ENCODE assay signal across 12 cellular contexts in genomic region chr11:45852712-45853101, GRCh38. TPM values are rescaled to one million over a fixed set of nuclear protein-coding genes. Genes with fewer than 3 reads are reported as not detected.
DNase-seq lines count a peak whose midpoint lies in the region; ATAC-seq, FAIRE-seq and TF ChIP-seq lines count a peak whose summit lies in the region.
"Had no signal": no experiment of that assay in that cellular context is flagged by ENCODE, and none has a peak within 500 bp of the region (broad histone marks: within the 10 kb centered on the region; RNA-seq: fewer than 3 reads in every experiment).

No MANE protein-coding gene starts in this region.

- no peaks in the 10 kb centered on the region for H3K9me3 Mint-ChIP-seq in effector memory CD8-positive, alpha-beta T cell
- H3K9me3 Mint-ChIP-seq: activated naive CD4-positive, alpha-beta T cell treated with anti-CD3 and anti-CD28 coated beads, Interleukin-2, amount 50 U/mL, for 72 hours had no signal

- no TSS peak for BruUV-seq in GM12878 (replicated peaks; lab: Mats Ljungman, UMichigan)

- no peak overlapping the region for H3K27ac Mint-ChIP-seq in effector memory CD8-positive, alpha-beta T cell

- peak overlapping the region; percentile 66 for H3K4me2 ChIP-seq in GM12878 (ENCODE audit: control insufficient read depth, insufficient read depth)

- H3K9ac ChIP-seq in GM12878 (ENCODE audit: control insufficient read depth, insufficient read depth, low read length) (peak overlapping the region; percentile 43), muscle layer of colon (ENCODE audit: low read length) (no peak overlapping the region)

- CTCF ChIA-PET in GM12878 (lab: Yijun Ruan, JAX) = interaction anchor here (1.0 to 3.8 kb wide), 5 partner anchors 11 to 154 kb away, joined by 3 to 25 read pairs (median 13); no protein-coding TSS in a partner anchor

- no peak overlapping the region for H2AFZ ChIP-seq in GM12878 (ENCODE audit: control insufficient read depth, low read depth, low read length)

- H3K9me3 ChIP-seq in GM12878 (replicated peaks; ENCODE audit: control insufficient read depth, insufficient read depth, low read length) = no peaks in the 10 kb centered on the region
- no peaks in the 10 kb centered on the region for H3K9me3 ChIP-seq in muscle layer of colon (ENCODE audit: low read length)
- no peaks in the 10 kb centered on the region for H3K9me3 ChIP-seq in Peyer's patch

- ATAC-seq in GM18511 (IDR thresholded peaks at IDR 0.05; ENCODE audit: unreplicated experiment) (peak; percentile 62), HG02759 (IDR thresholded peaks at IDR 0.05; ENCODE audit: unreplicated experiment) (peak; percentile 47), GM12878 (peak; percentile 71)
- no peak for ATAC-seq in effector memory CD8-positive, alpha-beta T cell (replicated peaks)

- POLR2A ChIA-PET in GM12878 (lab: Charles Lee) = no interaction called here

- RAD21 ChIA-PET in GM12878 (lab: Charles Lee; ENCODE audit: unreplicated experiment) = interaction anchor here (1.5 kb wide), 1 partner anchor 82 kb away, joined by 8 read pairs; no protein-coding TSS in a partner anchor

- in situ Hi-C loops in GM12878 (cut with MboI) = no loop called here

- TF ChIP-seq POLR2A in GM12878 (IDR thresholded peaks at IDR 0.05; ENCODE audit: low read depth, low read length) (no peak), Peyer's patch (IDR thresholded peaks at IDR 0.05) (no peak)

- peak; percentile 62 for FAIRE-seq in GM12878 (lab: Jason Lieb, UNC)

- H3K27me3 Mint-ChIP-seq in effector memory CD8-positive, alpha-beta T cell = no peaks in the 10 kb centered on the region

- H3K4me3 ChIP-seq in GM12878 = peak overlapping the region; percentile 61; the same call in 1 of the 2 replicates
- no peak overlapping the region for H3K4me3 ChIP-seq in muscle layer of colon (ENCODE audit: low read depth in 1 of 2, low read length in 2 of 2)
- no peak overlapping the region for H3K4me3 ChIP-seq in Peyer's patch

- H3K27me3 ChIP-seq in GM12878 (replicated peaks in 1 of 2; ENCODE audit: control insufficient read depth in 2 of 2, insufficient read depth in 2 of 2, low read length in 1 of 2) (no peaks in the 10 kb centered on the region), muscle layer of colon (ENCODE audit: control insufficient read depth in 1 of 2, insufficient read depth in 2 of 2, low read length in 2 of 2) (no peaks in the 10 kb centered on the region), Peyer's patch (no peaks in the 10 kb centered on the region)

- H3K36me3 Mint-ChIP-seq in effector memory CD8-positive, alpha-beta T cell (ENCODE audit: insufficient read depth) = peaks cover 35% of the 10 kb centered on the region
- H3K36me3 Mint-ChIP-seq: activated naive CD4-positive, alpha-beta T cell treated with anti-CD3 and anti-CD28 coated beads, Interleukin-2, amount 50 U/mL, for 72 hours had no signal

- SMC1A ChIA-PET in GM12878 (lab: Charles Lee; ENCODE audit: uncharacterized antibody, unreplicated experiment) = interaction anchor here (0.9 kb wide), 1 partner anchor 81 kb away, joined by 4 read pairs; no protein-coding TSS in a partner anchor

- intact Hi-C loops in GM12878 (cut with micrococcal nuclease; ENCODE audit: unreplicated experiment) = no loop called here

- TF ChIP-seq EP300 in GM12878 (IDR thresholded peaks at IDR 0.05; ENCODE audit: borderline replicate concordance in 1 of 2, control insufficient read depth in 1 of 2, low read depth in 2 of 2, low read length in 2 of 2) = no peak

- no peak overlapping the region for H3K4me3 Mint-ChIP-seq in effector memory CD8-positive, alpha-beta T cell

- peak; percentile 46 for TF ChIP-seq RAD21 in GM12878 (IDR thresholded peaks at IDR 0.05; ENCODE audit: insufficient read depth, low read depth, low read length)

- peaks cover 12% of the 10 kb centered on the region for H3K79me2 ChIP-seq in GM12878 (ENCODE audit: control insufficient read depth, insufficient read depth, low read length)

- DNase-seq in GM12878 (ENCODE audit: low read depth, low spot score) = no peak
- no peak for DNase-seq in mucosa of gallbladder (ENCODE audit: low spot score)
- DNase-seq in nucleus accumbens (lab: John Stamatoyannopoulos, UW) = no peak
- no peak for DNase-seq in effector memory CD8-positive, alpha-beta T cell
- no peak for DNase-seq in Peyer's patch
- DNase-seq: NCI-H1694 treated with DMSO at 0.1 percent for 48 hours, T-helper 2 cell had no signal

- H3K4me1 ChIP-seq in GM12878 (ENCODE audit: control insufficient read depth, insufficient read depth, low read length) (peaks cover 16% of the 10 kb centered on the region), muscle layer of colon (ENCODE audit: insufficient read depth, low read length) (peaks cover 87% of the 10 kb centered on the region), Peyer's patch (peaks cover 0 to 73% (median 12%) of the 10 kb centered on the region in 4 donors)

- H3K4me1 Mint-ChIP-seq in effector memory CD8-positive, alpha-beta T cell (ENCODE audit: low read depth in 2 of 2) = peaks cover 27 to 36% of the 10 kb centered on the region in 2 donors

- H3K36me3 ChIP-seq in GM12878 (ENCODE audit: control insufficient read depth in 2 of 2, insufficient read depth in 2 of 2, low read length in 1 of 2) (no peaks in the 10 kb centered on the region; a peak in 3 of 4 replicates), muscle layer of colon (ENCODE audit: insufficient read depth, low read length) (peaks cover 12% of the 10 kb centered on the region), Peyer's patch (peaks cover 0 to 14% (median 0%) of the 10 kb centered on the region in 3 donors)

- peak; percentile 32 to 67 (median 39); a peak in 4 of 6 replicates for TF ChIP-seq CTCF in GM12878 (IDR thresholded peaks at IDR 0.05 in 2 of 3, conservative IDR thresholded peaks at IDR 0.05 in 1 of 3; ENCODE audit: control insufficient read depth in 2 of 3, extremely low read depth in 1 of 3, insufficient read depth in 1 of 3, low read depth in 3 of 3, low read length in 3 of 3)
- TF ChIP-seq CTCF in Peyer's patch (IDR thresholded peaks at IDR 0.05) = peak in 1 of 6 experiments; percentile 15

- H3K27ac ChIP-seq in GM12878 (ENCODE audit: control insufficient read depth, insufficient read depth) (peak overlapping the region; percentile 32; the same call in 1 of the 2 replicates), muscle layer of colon (ENCODE audit: low read depth, low read length) (peak overlapping the region; percentile 46), Peyer's patch (no peak overlapping the region)
- H3K27ac ChIP-seq: epithelial cell of prostate had no signal

- 0% methylated on average over 1 of the region's 1 CpG for WGBS in GM12878 (ENCODE audit: insufficient coverage, insufficient replicate concordance, low lambda C conversion rate, missing lambda C conversion rate)

- peaks cover 8% of the 10 kb centered on the region for H4K20me1 ChIP-seq in GM12878 (ENCODE audit: control insufficient read depth, insufficient read depth)

RNA-seq across cellular contexts. Expression of gene CRY2, which starts 5.4 kb away (rescaled TPM):
- 60.8 and 75.2 TPM in 2 replicates for total RNA-seq in GM12878 (2013; cell fraction: nucleolus; rRNA removed)
- 8.7 and 9.1 TPM in 2 replicates for total RNA-seq in GM12878 (2014; rRNA removed)
- 5.6 and 6.6 TPM in 2 replicates for total RNA-seq in GM12878 (2014; rRNA removed; fragmentation: Illumina TruSeq; extraction: Trizol)
- 13.9 and 14.7 TPM in 2 replicates for total RNA-seq in GM12878 (2021)
- 4.5 TPM for polyA plus RNA-seq in GM12878 (2011; ENCODE audit: low read depth)
- polyA plus RNA-seq in GM12878 (2011; rRNA removed) = 6.6 and 11.4 TPM in 2 replicates
- polyA plus RNA-seq in GM12878 (2011; cell fraction: cytosol; rRNA removed) = 10.7 and 10.8 TPM in 2 replicates
- 38.9 and 40.6 TPM in 2 replicates for polyA plus RNA-seq in GM12878 (2011; cell fraction: nucleus; rRNA removed)
- 7.6 and 8.4 TPM in 2 replicates for polyA plus RNA-seq in GM12878 (2012)
- polyA plus RNA-seq in GM12878 (2014; fragmentation: Illumina TruSeq; extraction: Trizol) = 6.0 and 7.1 TPM in 2 replicates
- 1 to 10 TPM; 1.2 to 1.4 TPM for polyA plus RNA-seq in GM12878 (2014; fragmentation: Nextera tagmentation; extraction: Ambion mirVana)
- 8.5 and 8.8 TPM in 2 replicates for polyA plus RNA-seq in GM12878 (2014; rRNA removed)
- 1 to 10 TPM; 7.6 to 8.7 TPM for polyA plus RNA-seq in GM12878 (2016; fragmentation: Nextera tagmentation; extraction: Ambion mirVana)
- 23.0 and 25.4 TPM in 2 replicates for polyA minus RNA-seq in GM12878 (2011; rRNA and poly(A)+ RNA removed)
- 5.7 and 6.7 TPM in 2 replicates for polyA minus RNA-seq in GM12878 (2011; cell fraction: cytosol; rRNA and poly(A)+ RNA removed)
- polyA minus RNA-seq in GM12878 (2011; cell fraction: nucleus; rRNA and poly(A)+ RNA removed) = 15.0 and 22.9 TPM in 2 replicates
- total RNA-seq in mucosa of gallbladder = 61.9 TPM
- total RNA-seq in Peyer's patch = 10 to 100 TPM; 37.7 to 67.6 (median 66.0) TPM

RNA-seq across cellular contexts. Expression of gene MAPK8IP1, which starts 32.7 kb away (rescaled TPM):
- 0.90 and 1.7 TPM in 2 replicates for total RNA-seq in GM12878 (2013; cell fraction: nucleolus; rRNA removed)
- total RNA-seq in GM12878 (2014; rRNA removed) = 0.16 and 0.17 TPM in 2 replicates
- 0.09 TPM in 1 of 2 replicates, not detected in the other for total RNA-seq in GM12878 (2014; rRNA removed; fragmentation: Illumina TruSeq; extraction: Trizol)
- 0.44 and 0.48 TPM in 2 replicates for total RNA-seq in GM12878 (2021)
- 0.14 TPM for polyA plus RNA-seq in GM12878 (2011; ENCODE audit: low read depth)
- 0.06 and 0.14 TPM in 2 replicates for polyA plus RNA-seq in GM12878 (2011; rRNA removed)
- polyA plus RNA-seq in GM12878 (2011; cell fraction: cytosol; rRNA removed) = 0.18 and 0.40 TPM in 2 replicates
- 1.3 and 1.5 TPM in 2 replicates for polyA plus RNA-seq in GM12878 (2011; cell fraction: nucleus; rRNA removed)
- polyA plus RNA-seq in GM12878 (2012) = 0.21 and 0.39 TPM in 2 replicates
- polyA plus RNA-seq in GM12878 (2014; fragmentation: Illumina TruSeq; extraction: Trizol) = 0.04 TPM in 1 of 2 replicates, not detected in the other
- polyA plus RNA-seq in GM12878 (2014; fragmentation: Nextera tagmentation; extraction: Ambion mirVana) = not detected
- polyA plus RNA-seq in GM12878 (2014; rRNA removed) = 0.27 and 0.31 TPM in 2 replicates
- polyA plus RNA-seq in GM12878 (2016; fragmentation: Nextera tagmentation; extraction: Ambion mirVana) = under 1 TPM; 0.04 to 0.07 TPM
- polyA minus RNA-seq in GM12878 (2011; rRNA and poly(A)+ RNA removed) = 0.21 TPM in 1 of 2 replicates, not detected in the other
- polyA minus RNA-seq in GM12878 (2011; cell fraction: cytosol; rRNA and poly(A)+ RNA removed) = not detected in 2 replicates
- polyA minus RNA-seq in GM12878 (2011; cell fraction: nucleus; rRNA and poly(A)+ RNA removed) = 0.12 and 0.29 TPM in 2 replicates
- 16.3 TPM for total RNA-seq in mucosa of gallbladder
- total RNA-seq in Peyer's patch = 10 to 100 TPM in 1 of 4 donors, 1 to 10 TPM in 3; 1.1 to 17.3 (median 3.3) TPM

RNA-seq across cellular contexts. Expression of gene SLC35C1, which starts 47.8 kb away (rescaled TPM):
- total RNA-seq in GM12878 (2013; cell fraction: nucleolus; rRNA removed) = 8.5 and 9.0 TPM in 2 replicates
- total RNA-seq in GM12878 (2014; rRNA removed) (2.6 and 4.2 TPM in 2 replicates), GM12878 (2014; rRNA removed; fragmentation: Illumina TruSeq; extraction: Trizol) (1.3 TPM in 2 replicates), GM12878 (2021) (8.9 and 9.7 TPM in 2 replicates), mucosa of gallbladder (32.6 TPM), Peyer's patch (10 to 100 TPM; 24.8 to 68.8 (median 62.0) TPM)
- polyA plus RNA-seq in GM12878 (2011; ENCODE audit: low read depth) = 2.6 TPM
- polyA plus RNA-seq in GM12878 (2011; rRNA removed) (0.39 and 0.96 TPM in 2 replicates), GM12878 (2014; fragmentation: Illumina TruSeq; extraction: Trizol) (2.4 and 4.3 TPM in 2 replicates), GM12878 (2014; fragmentation: Nextera tagmentation; extraction: Ambion mirVana) (under 1 TPM; 0.55 to 0.95 TPM), GM12878 (2014; rRNA removed) (5.0 and 6.5 TPM in 2 replicates), GM12878 (2016; fragmentation: Nextera tagmentation; extraction: Ambion mirVana) (1 to 10 TPM; 6.0 to 6.9 TPM)
- polyA plus RNA-seq in GM12878 (2011; cell fraction: cytosol; rRNA removed) = 2.7 and 4.1 TPM in 2 replicates
- polyA plus RNA-seq in GM12878 (2011; cell fraction: nucleus; rRNA removed) = 4.0 and 4.5 TPM in 2 replicates
- 5.3 and 5.4 TPM in 2 replicates for polyA plus RNA-seq in GM12878 (2012)
- polyA minus RNA-seq in GM12878 (2011; rRNA and poly(A)+ RNA removed) = 4.3 and 10.5 TPM in 2 replicates
- polyA minus RNA-seq in GM12878 (2011; cell fraction: cytosol; rRNA and poly(A)+ RNA removed) = 6.2 and 6.5 TPM in 2 replicates
- 3.6 and 6.5 TPM in 2 replicates for polyA minus RNA-seq in GM12878 (2011; cell fraction: nucleus; rRNA and poly(A)+ RNA removed)

RNA-seq across cellular contexts. Expression of gene FREY1, which starts 54.4 kb away (rescaled TPM):
- 6.7 and 6.9 TPM in 2 replicates for total RNA-seq in GM12878 (2013; cell fraction: nucleolus; rRNA removed)
- total RNA-seq in GM12878 (2014; rRNA removed) (0.79 and 1.7 TPM in 2 replicates), GM12878 (2014; rRNA removed; fragmentation: Illumina TruSeq; extraction: Trizol) (0.55 and 0.72 TPM in 2 replicates), GM12878 (2021) (0.82 and 1.7 TPM in 2 replicates), mucosa of gallbladder (not detected), Peyer's patch (1 to 10 TPM in 1 of 4 donors, not detected in 3; 4.9 TPM)
- polyA plus RNA-seq in GM12878 (2011; ENCODE audit: low read depth) = not detected
- polyA plus RNA-seq in GM12878 (2011; rRNA removed) (0.16 and 0.19 TPM in 2 replicates), GM12878 (2014; fragmentation: Illumina TruSeq; extraction: Trizol) (0.13 TPM in 1 of 2 replicates, not detected in the other), GM12878 (2014; fragmentation: Nextera tagmentation; extraction: Ambion mirVana) (not detected), GM12878 (2014; rRNA removed) (0.31 TPM in 1 of 2 replicates, not detected in the other), GM12878 (2016; fragmentation: Nextera tagmentation; extraction: Ambion mirVana) (under 1 TPM in 1 of 2 experiments, not detected in 1; 0.39 TPM)
- polyA plus RNA-seq in GM12878 (2011; cell fraction: cytosol; rRNA removed) = 0.20 and 0.30 TPM in 2 replicates
- 3.6 and 6.1 TPM in 2 replicates for polyA plus RNA-seq in GM12878 (2011; cell fraction: nucleus; rRNA removed)
- 0.17 and 0.31 TPM in 2 replicates for polyA plus RNA-seq in GM12878 (2012)
- polyA minus RNA-seq in GM12878 (2011; rRNA and poly(A)+ RNA removed) = 1.2 and 7.0 TPM in 2 replicates
- 3.2 TPM in 1 of 2 replicates, not detected in the other for polyA minus RNA-seq in GM12878 (2011; cell fraction: cytosol; rRNA and poly(A)+ RNA removed)
- 12.6 and 20.4 TPM in 2 replicates for polyA minus RNA-seq in GM12878 (2011; cell fraction: nucleus; rRNA and poly(A)+ RNA removed)

Comparison
In these comparisons a context has a peak if more than half of its experiments do, and no peak if none do; other contexts are left out.
1. H3K27ac ChIP-seq: peak in GM12878 (single experiment) and muscle layer of colon (single experiment); none in Peyer's patch (0 of 4).